8 cellular contexts compared by ENCODE assay signal in genomic region chr2:237723613-237724012, GRCh38.
DNase-seq lines count a peak whose midpoint lies in the region; ATAC-seq and TF ChIP-seq lines count a peak whose summit lies in the region.

No MANE protein-coding gene starts in this region.

- no peaks in the 10 kb centered on the region for H3K9me2 ChIP-seq in PC-3 (replicated peaks; ENCODE audit: low read length)

- H3K9me3 ChIP-seq in H9 (ENCODE audit: control insufficient read depth, low read depth, low read length) (no peaks in the 10 kb centered on the region), PC-3 (ENCODE audit: low read length) (no peaks in the 10 kb centered on the region), fibroblast of lung (ENCODE audit: control insufficient read depth, insufficient read depth, low read depth, low read length) (no peaks in the 10 kb centered on the region), uterus (no peaks in the 10 kb centered on the region)

- H3K4ac ChIP-seq in H9 (ENCODE audit: low read depth, low read length) = no peak overlapping the region

- intact Hi-C loops in PC-3 (cut with micrococcal nuclease) (no loop called here), uterus (cut with DNase I; ENCODE audit: low total_unique reads) (no loop called here)

- TF ChIP-seq POLR2A in uterus (IDR thresholded peaks at IDR 0.05) = no peak

- H4K8ac ChIP-seq in H9 (replicated peaks; ENCODE audit: insufficient read length, low read depth, low read length) = no peak overlapping the region

- H3K36me3 Mint-ChIP-seq in H9 (ENCODE audit: insufficient read depth in 1 of 3, low read depth in 3 of 3) = peaks cover 0 to 2% (median 0%) of the 10 kb centered on the region in 3 experiments; a peak in 2 of 7 replicates
- H3K36me3 Mint-ChIP-seq in stimulated activated naive CD8-positive, alpha-beta T cell treated with anti-CD3 and anti-CD28 coated beads, Interleukin-15, Interleukin-2, amounts not matched to agents 100 ng/mL and 50 ng/mL, for 24 hours (ENCODE audit: low read depth) = peaks cover 67% of the 10 kb centered on the region

- no peak overlapping the region for H3K4me2 ChIP-seq in H9 (ENCODE audit: insufficient read depth, insufficient read length, low read length)
- H3K4me2 ChIP-seq in PC-3 (ENCODE audit: low read length) = no peak overlapping the region
- no peak overlapping the region for H3K4me2 ChIP-seq in fibroblast of lung (ENCODE audit: extremely low read depth, insufficient read depth, low read length)

- no peaks in the 10 kb centered on the region for H3F3A ChIP-seq in PC-3 (ENCODE audit: low read length, unreplicated experiment)

- H3T11ph ChIP-seq in H9 (ENCODE audit: low read length) = no peak overlapping the region

- CTCF ChIA-PET in PC-3 (lab: Charles Lee) = no interaction called here

- no peaks in the 10 kb centered on the region for H4K20me1 ChIP-seq in H9 (ENCODE audit: control insufficient read depth, insufficient read depth, insufficient read length)
- peaks cover 6% of the 10 kb centered on the region; the same call in 1 of the 2 replicates for H4K20me1 ChIP-seq in PC-3 (ENCODE audit: low read length)
- no peaks in the 10 kb centered on the region for H4K20me1 ChIP-seq in fibroblast of lung (ENCODE audit: control insufficient read depth, extremely low read depth, insufficient read depth, low read length)

- no peak overlapping the region for H2BK5ac ChIP-seq in H9 (ENCODE audit: insufficient read length, low read length)

- no peak overlapping the region for H3K14ac ChIP-seq in H9 (ENCODE audit: insufficient read depth, low read length)

- H4K91ac ChIP-seq in H9 (ENCODE audit: insufficient read length, low read depth, low read length) = no peak overlapping the region

- TF ChIP-seq CTCF in H9 (conservative IDR thresholded peaks at IDR 0.05) = no peak
- TF ChIP-seq CTCF in PC-3 (conservative IDR thresholded peaks at IDR 0.05; ENCODE audit: low read depth, low read length) = peak; percentile 18; the same call in 1 of the 2 replicates
- no peak for TF ChIP-seq CTCF in fibroblast of lung (conservative IDR thresholded peaks at IDR 0.05 in 1 of 2, IDR thresholded peaks at IDR 0.05 in 1 of 2; ENCODE audit: low read depth in 1 of 2, low read length in 2 of 2)
- no peak for TF ChIP-seq CTCF in uterus (IDR thresholded peaks at IDR 0.05)

- H2BK12ac ChIP-seq in H9 (ENCODE audit: insufficient read length, low read depth, low read length) = no peak overlapping the region

- no peak overlapping the region for H3K56ac ChIP-seq in H9 (ENCODE audit: insufficient read length, low read depth, low read length)

- no peak overlapping the region for H3K18ac ChIP-seq in H9 (ENCODE audit: insufficient read length, low read depth, low read length)

- no peak overlapping the region for H3K23ac ChIP-seq in H9 (ENCODE audit: insufficient read length, low read depth, low read length)

- H3K27ac ChIP-seq in H9 (ENCODE audit: insufficient read length, low read depth, low read length) (no peak overlapping the region), PC-3 (ENCODE audit: low read length) (no peak overlapping the region), fibroblast of lung (ENCODE audit: insufficient read depth, low read length) (no peak overlapping the region), uterus (peak overlapping the region in 1 of 2 donors; percentile 47)

- H2BK20ac ChIP-seq in H9 (ENCODE audit: low read depth, low read length, poor library complexity, severe bottlenecking) = no peak overlapping the region

- no peaks in the 10 kb centered on the region for H3K27me3 Mint-ChIP-seq in H9 (ENCODE audit: low read depth)
- H3K27me3 Mint-ChIP-seq in stimulated activated naive CD8-positive, alpha-beta T cell treated with anti-CD3 and anti-CD28 coated beads, Interleukin-15, Interleukin-2, amounts not matched to agents 100 ng/mL and 50 ng/mL, for 24 hours = no peaks in the 10 kb centered on the region

- H3K79me2 ChIP-seq in H9 (ENCODE audit: insufficient read depth, low read length) (0 out of 2 replicates have a peak, but pooled peaks cover 2% of the 10 kb centered on the region), PC-3 (ENCODE audit: low read length) (peaks cover 79% of the 10 kb centered on the region), fibroblast of lung (ENCODE audit: control insufficient read depth, insufficient read depth, low read length) (peaks cover 37% of the 10 kb centered on the region)

- H3K9ac ChIP-seq in H9 (ENCODE audit: extremely low read depth, insufficient read length, low read length) (no peak overlapping the region), PC-3 (ENCODE audit: low read length) (no peak overlapping the region), fibroblast of lung (ENCODE audit: insufficient read depth, low read length) (no peak overlapping the region)

- peak; percentile 80 for ATAC-seq in PC-3

- no peak overlapping the region for H2AFZ ChIP-seq in H9 (ENCODE audit: low read length)
- H2AFZ ChIP-seq in PC-3 (ENCODE audit: low read length) = no peak overlapping the region
- H2AFZ ChIP-seq in fibroblast of lung (ENCODE audit: low read length) = no peak overlapping the region

- no CpG with 5 or more reads among the region's 3 CpGs for WGBS in H9 (ENCODE audit: extremely low coverage, insufficient read length, low lambda C conversion rate)

- H3K4me3 ChIP-seq in PC-3 (ENCODE audit: low read length) (no peak overlapping the region), fibroblast of lung (replicated peaks in 1 of 4; ENCODE audit: control extremely low read depth in 1 of 4, insufficient read depth in 1 of 4, low read depth in 3 of 4, low read length in 4 of 4) (no peak overlapping the region), uterus (no peak overlapping the region)

- H3K27ac Mint-ChIP-seq in H9 = peak overlapping the region in 1 of 3 experiments; percentile 81; a peak in 2 of 7 replicates
- H3K27ac Mint-ChIP-seq in stimulated activated naive CD8-positive, alpha-beta T cell treated with anti-CD3 and anti-CD28 coated beads, Interleukin-15, Interleukin-2, amounts not matched to agents 100 ng/mL and 50 ng/mL, for 24 hours = peak overlapping the region; percentile 58

- POLR2A ChIA-PET in PC-3 (lab: Charles Lee; ENCODE audit: unreplicated experiment) = no interaction called here

- DNase-seq in EH (ENCODE audit: low read depth) (peak; percentile 67), H9 (peak; percentile 70), PC-3 (peak; percentile 35), fibroblast of lung (ENCODE audit: low read depth in 2 of 2) (peak; percentile 51 to 65), CD1c-positive myeloid dendritic cell (ENCODE audit: extremely low spot score) (no peak), uterus (no peak)
- DNase-seq in central memory CD4-positive, alpha-beta T cell = no peak

- no peak overlapping the region for H4K5ac ChIP-seq in H9 (ENCODE audit: insufficient read length, low read depth, low read length)

- BruUV-seq in PC-3 (replicated peaks; lab: Mats Ljungman, UMichigan) = no TSS peak

- no peaks in the 10 kb centered on the region for H3K79me1 ChIP-seq in H9 (ENCODE audit: insufficient read depth, low read depth, low read length, poor library complexity, severe bottlenecking)

- no peaks in the 10 kb centered on the region; the same call in 1 of the 2 replicates for H3K4me1 ChIP-seq in H9 (ENCODE audit: insufficient read depth, low read length)
- H3K4me1 ChIP-seq in PC-3 (ENCODE audit: insufficient read depth, low read length) = peaks cover 11% of the 10 kb centered on the region
- H3K4me1 ChIP-seq in fibroblast of lung (ENCODE audit: control insufficient read depth, extremely low read depth, insufficient read depth, low read length) = peaks cover 10% of the 10 kb centered on the region
- H3K4me1 ChIP-seq in uterus = peaks cover 0 to 15% of the 10 kb centered on the region in 2 donors

- H2BK15ac ChIP-seq in H9 (ENCODE audit: low read depth, low read length) = no peak overlapping the region

- no peaks in the 10 kb centered on the region for H3K9me3 Mint-ChIP-seq in H9
- H3K9me3 Mint-ChIP-seq in stimulated activated naive CD8-positive, alpha-beta T cell treated with anti-CD3 and anti-CD28 coated beads, Interleukin-15, Interleukin-2, amounts not matched to agents 100 ng/mL and 50 ng/mL, for 24 hours = no peaks in the 10 kb centered on the region

- H3K23me2 ChIP-seq in H9 (ENCODE audit: insufficient read length, low read depth, low read length, poor library complexity, severe bottlenecking) = no peaks in the 10 kb centered on the region

- H2BK120ac ChIP-seq in H9 (ENCODE audit: low read depth, low read length, poor library complexity, severe bottlenecking) = no peak overlapping the region

- H3K4me3 Mint-ChIP-seq in H9 = no peak overlapping the region
- H3K4me3 Mint-ChIP-seq in stimulated activated naive CD8-positive, alpha-beta T cell treated with anti-CD3 and anti-CD28 coated beads, Interleukin-15, Interleukin-2, amounts not matched to agents 100 ng/mL and 50 ng/mL, for 24 hours = no peak overlapping the region

- H3K36me3 ChIP-seq in PC-3 (ENCODE audit: low read depth, low read length) = no peaks in the 10 kb centered on the region; the same call in 1 of the 2 replicates
- peaks cover 3% of the 10 kb centered on the region for H3K36me3 ChIP-seq in fibroblast of lung (ENCODE audit: control insufficient read depth, insufficient read depth, low read length)
- H3K36me3 ChIP-seq in uterus = no peaks in the 10 kb centered on the region

- H3K27me3 ChIP-seq in H9 (ENCODE audit: insufficient read depth, low read length) (no peaks in the 10 kb centered on the region), PC-3 (ENCODE audit: low read length) (no peaks in the 10 kb centered on the region), fibroblast of lung (ENCODE audit: control insufficient read depth, insufficient read depth, low read length) (no peaks in the 10 kb centered on the region), uterus (no peaks in the 10 kb centered on the region)

- H3K4me1 Mint-ChIP-seq in H9 = peaks cover 17 to 18% of the 10 kb centered on the region in 2 experiments
- peaks cover 68% of the 10 kb centered on the region for H3K4me1 Mint-ChIP-seq in stimulated activated naive CD8-positive, alpha-beta T cell treated with anti-CD3 and anti-CD28 coated beads, Interleukin-15, Interleukin-2, amounts not matched to agents 100 ng/mL and 50 ng/mL, for 24 hours (ENCODE audit: low read depth)

- H2AK5ac ChIP-seq in H9 (ENCODE audit: insufficient read length, low read length) = no peak overlapping the region

Comparison
In these comparisons a context has a peak if more than half of its experiments do, and no peak if none do; other contexts are left out.
1. DNase-seq: peak in EH (single experiment), H9 (single experiment), PC-3 (single experiment) and fibroblast of lung (2 of 2); none in CD1c-positive myeloid dendritic cell (single experiment), uterus (0 of 2) and central memory CD4-positive, alpha-beta T cell (single experiment).